Comparison of ENCODE assay signal across 1 cellular context in the genomic region with DNA sequence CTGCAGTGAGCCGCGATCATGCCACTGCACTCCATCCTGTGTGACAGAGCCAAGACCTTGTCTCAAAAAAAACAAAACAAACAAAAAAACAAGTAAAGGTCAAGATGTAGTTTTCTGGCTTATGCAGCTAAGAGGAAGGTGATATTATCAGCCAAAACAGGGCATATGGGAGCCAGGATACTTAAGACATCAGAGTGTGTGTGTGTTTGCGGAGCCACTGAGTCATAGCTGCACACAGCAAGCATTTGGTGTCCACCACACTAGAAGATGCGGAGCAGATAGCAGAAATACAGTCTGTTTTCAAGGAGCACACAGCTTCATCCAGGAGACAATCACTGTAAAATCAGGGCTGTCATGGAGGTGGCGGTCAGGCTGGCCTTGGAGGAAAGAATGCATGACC.
TF ChIP-seq lines count a peak whose summit lies in the region.

No MANE protein-coding gene starts in this region.

TF ChIP-seq in SK-N-SH, 30 proteins besides CTCF, POLR2A, EP300 and RAD21 (continued from another document):
- TF ChIP-seq, protein P1, sequence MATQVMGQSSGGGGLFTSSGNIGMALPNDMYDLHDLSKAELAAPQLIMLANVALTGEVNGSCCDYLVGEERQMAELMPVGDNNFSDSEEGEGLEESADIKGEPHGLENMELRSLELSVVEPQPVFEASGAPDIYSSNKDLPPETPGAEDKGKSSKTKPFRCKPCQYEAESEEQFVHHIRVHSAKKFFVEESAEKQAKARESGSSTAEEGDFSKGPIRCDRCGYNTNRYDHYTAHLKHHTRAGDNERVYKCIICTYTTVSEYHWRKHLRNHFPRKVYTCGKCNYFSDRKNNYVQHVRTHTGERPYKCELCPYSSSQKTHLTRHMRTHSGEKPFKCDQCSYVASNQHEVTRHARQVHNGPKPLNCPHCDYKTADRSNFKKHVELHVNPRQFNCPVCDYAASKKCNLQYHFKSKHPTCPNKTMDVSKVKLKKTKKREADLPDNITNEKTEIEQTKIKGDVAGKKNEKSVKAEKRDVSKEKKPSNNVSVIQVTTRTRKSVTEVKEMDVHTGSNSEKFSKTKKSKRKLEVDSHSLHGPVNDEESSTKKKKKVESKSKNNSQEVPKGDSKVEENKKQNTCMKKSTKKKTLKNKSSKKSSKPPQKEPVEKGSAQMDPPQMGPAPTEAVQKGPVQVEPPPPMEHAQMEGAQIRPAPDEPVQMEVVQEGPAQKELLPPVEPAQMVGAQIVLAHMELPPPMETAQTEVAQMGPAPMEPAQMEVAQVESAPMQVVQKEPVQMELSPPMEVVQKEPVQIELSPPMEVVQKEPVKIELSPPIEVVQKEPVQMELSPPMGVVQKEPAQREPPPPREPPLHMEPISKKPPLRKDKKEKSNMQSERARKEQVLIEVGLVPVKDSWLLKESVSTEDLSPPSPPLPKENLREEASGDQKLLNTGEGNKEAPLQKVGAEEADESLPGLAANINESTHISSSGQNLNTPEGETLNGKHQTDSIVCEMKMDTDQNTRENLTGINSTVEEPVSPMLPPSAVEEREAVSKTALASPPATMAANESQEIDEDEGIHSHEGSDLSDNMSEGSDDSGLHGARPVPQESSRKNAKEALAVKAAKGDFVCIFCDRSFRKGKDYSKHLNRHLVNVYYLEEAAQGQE (IDR thresholded peaks at IDR 0.05; ENCODE audit: low read depth, low read length): no peak
- TF ChIP-seq TAF1 (IDR thresholded peaks at IDR 0.05; ENCODE audit: borderline replicate concordance, low read depth, low read length) (no peak), TEAD4 (IDR thresholded peaks at IDR 0.05; ENCODE audit: borderline replicate concordance, insufficient read depth) (no peak), FOXJ3 (CRISPR knock-in tag; IDR thresholded peaks at IDR 0.05) (no peak), TCF12 (IDR thresholded peaks at IDR 0.05) (peak; percentile 91), POLR2AphosphoS5 (IDR thresholded peaks at IDR 0.05; ENCODE audit: low read depth, low read length) (peak; percentile 20; the same call in 1 of the 2 replicates), RCOR1 (IDR thresholded peaks at IDR 0.05; ENCODE audit: low read length) (no peak), USF2 (IDR thresholded peaks at IDR 0.05; ENCODE audit: borderline replicate concordance, low read depth, low read length) (no peak), JUND (IDR thresholded peaks at IDR 0.05) (peak; percentile 82), GATA2 (CRISPR knock-in tag; IDR thresholded peaks at IDR 0.05) (no peak), NRF1 (IDR thresholded peaks at IDR 0.05; ENCODE audit: low read depth, low read length) (no peak), ZBTB33 (IDR thresholded peaks at IDR 0.05; ENCODE audit: borderline replicate concordance, low read depth) (no peak), EZH2phosphoT487 (IDR thresholded peaks at IDR 0.05; ENCODE audit: borderline replicate concordance, low read depth) (no peak), RFX5 (IDR thresholded peaks at IDR 0.05; ENCODE audit: low read length) (no peak), ELF1 (IDR thresholded peaks at IDR 0.05) (no peak), FOXM1 (IDR thresholded peaks at IDR 0.05; ENCODE audit: low read depth) (peak; percentile 57; the same call in 1 of the 2 replicates), GABPA (IDR thresholded peaks at IDR 0.05; ENCODE audit: low read depth) (no peak), RXRA (IDR thresholded peaks at IDR 0.05; ENCODE audit: borderline replicate concordance, low read depth) (no peak; the same call in 1 of the 2 replicates), MXI1 (IDR thresholded peaks at IDR 0.05; ENCODE audit: low read depth, low read length) (no peak), YY1 (IDR thresholded peaks at IDR 0.05; ENCODE audit: low read depth) (no peak), SIN3A (IDR thresholded peaks at IDR 0.05; ENCODE audit: borderline replicate concordance, low read depth, low read length) (no peak), FOSL2 (IDR thresholded peaks at IDR 0.05; ENCODE audit: borderline replicate concordance, low read depth) (peak; percentile 74), SMC3 (IDR thresholded peaks at IDR 0.05; ENCODE audit: low read depth, low read length) (no peak), NFIC (IDR thresholded peaks at IDR 0.05; ENCODE audit: borderline replicate concordance) (peak; percentile 63)
- TF ChIP-seq, protein P2, sequence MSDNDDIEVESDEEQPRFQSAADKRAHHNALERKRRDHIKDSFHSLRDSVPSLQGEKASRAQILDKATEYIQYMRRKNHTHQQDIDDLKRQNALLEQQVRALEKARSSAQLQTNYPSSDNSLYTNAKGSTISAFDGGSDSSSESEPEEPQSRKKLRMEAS (IDR thresholded peaks at IDR 0.05; ENCODE audit: low read depth): 0 out of 2 replicates have a peak, but pooled peaks have one; percentile 50
- TF ChIP-seq, protein P3, sequence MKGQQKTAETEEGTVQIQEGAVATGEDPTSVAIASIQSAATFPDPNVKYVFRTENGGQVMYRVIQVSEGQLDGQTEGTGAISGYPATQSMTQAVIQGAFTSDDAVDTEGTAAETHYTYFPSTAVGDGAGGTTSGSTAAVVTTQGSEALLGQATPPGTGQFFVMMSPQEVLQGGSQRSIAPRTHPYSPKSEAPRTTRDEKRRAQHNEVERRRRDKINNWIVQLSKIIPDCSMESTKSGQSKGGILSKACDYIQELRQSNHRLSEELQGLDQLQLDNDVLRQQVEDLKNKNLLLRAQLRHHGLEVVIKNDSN (IDR thresholded peaks at IDR 0.05; ENCODE audit: borderline replicate concordance, low read depth): no peak
- TF ChIP-seq, protein P4, sequence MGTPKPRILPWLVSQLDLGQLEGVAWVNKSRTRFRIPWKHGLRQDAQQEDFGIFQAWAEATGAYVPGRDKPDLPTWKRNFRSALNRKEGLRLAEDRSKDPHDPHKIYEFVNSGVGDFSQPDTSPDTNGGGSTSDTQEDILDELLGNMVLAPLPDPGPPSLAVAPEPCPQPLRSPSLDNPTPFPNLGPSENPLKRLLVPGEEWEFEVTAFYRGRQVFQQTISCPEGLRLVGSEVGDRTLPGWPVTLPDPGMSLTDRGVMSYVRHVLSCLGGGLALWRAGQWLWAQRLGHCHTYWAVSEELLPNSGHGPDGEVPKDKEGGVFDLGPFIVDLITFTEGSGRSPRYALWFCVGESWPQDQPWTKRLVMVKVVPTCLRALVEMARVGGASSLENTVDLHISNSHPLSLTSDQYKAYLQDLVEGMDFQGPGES (IDR thresholded peaks at IDR 0.05; ENCODE audit: low read depth, low read length): no peak
- TF ChIP-seq, protein P5, sequence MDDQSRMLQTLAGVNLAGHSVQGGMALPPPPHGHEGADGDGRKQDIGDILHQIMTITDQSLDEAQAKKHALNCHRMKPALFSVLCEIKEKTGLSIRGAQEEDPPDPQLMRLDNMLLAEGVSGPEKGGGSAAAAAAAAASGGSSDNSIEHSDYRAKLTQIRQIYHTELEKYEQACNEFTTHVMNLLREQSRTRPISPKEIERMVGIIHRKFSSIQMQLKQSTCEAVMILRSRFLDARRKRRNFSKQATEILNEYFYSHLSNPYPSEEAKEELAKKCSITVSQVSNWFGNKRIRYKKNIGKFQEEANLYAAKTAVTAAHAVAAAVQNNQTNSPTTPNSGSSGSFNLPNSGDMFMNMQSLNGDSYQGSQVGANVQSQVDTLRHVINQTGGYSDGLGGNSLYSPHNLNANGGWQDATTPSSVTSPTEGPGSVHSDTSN (IDR thresholded peaks at IDR 0.05): peak; percentile 61
